1 cellular context compared by ENCODE assay signal in the genomic region with DNA sequence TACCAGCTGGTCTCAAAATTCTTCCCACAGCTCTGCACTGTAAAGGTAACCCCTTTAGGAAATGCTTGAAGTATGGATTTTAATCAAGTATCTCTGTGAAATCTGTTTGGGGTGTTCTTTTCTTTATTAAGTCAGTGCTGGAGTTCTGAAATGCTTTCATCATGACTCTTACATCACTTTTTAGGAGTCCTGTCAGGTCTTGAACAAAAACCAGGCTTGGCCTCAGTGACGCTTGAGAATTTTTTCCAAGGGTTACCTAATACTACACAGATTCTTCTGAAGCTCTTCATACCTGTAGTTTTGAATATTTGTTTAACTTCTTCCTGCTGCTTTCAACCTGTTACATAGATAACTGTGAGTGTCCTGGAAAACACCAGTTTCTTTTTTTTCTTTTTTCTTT.
TF ChIP-seq lines count a peak whose summit lies in the region.

No MANE protein-coding gene starts in this region.

TF ChIP-seq in SK-N-SH treated with all-trans-retinoic acid at 6 μM for 48 hours, 23 proteins besides CTCF, POLR2A, EP300 and RAD21 (continued from another document):
- TF ChIP-seq CREB5 (CRISPR knock-in tag; IDR thresholded peaks at IDR 0.05; ENCODE audit: low read depth) (peak; percentile 24; the same call in 1 of the 2 replicates), ZFP30 (CRISPR knock-in tag; IDR thresholded peaks at IDR 0.05) (no peak), ISL1 (CRISPR knock-in tag; IDR thresholded peaks at IDR 0.05) (peak; percentile 19; the same call in 1 of the 2 replicates)
